Comparison of ENCODE assay signal across 9 cellular contexts in the genomic region with DNA sequence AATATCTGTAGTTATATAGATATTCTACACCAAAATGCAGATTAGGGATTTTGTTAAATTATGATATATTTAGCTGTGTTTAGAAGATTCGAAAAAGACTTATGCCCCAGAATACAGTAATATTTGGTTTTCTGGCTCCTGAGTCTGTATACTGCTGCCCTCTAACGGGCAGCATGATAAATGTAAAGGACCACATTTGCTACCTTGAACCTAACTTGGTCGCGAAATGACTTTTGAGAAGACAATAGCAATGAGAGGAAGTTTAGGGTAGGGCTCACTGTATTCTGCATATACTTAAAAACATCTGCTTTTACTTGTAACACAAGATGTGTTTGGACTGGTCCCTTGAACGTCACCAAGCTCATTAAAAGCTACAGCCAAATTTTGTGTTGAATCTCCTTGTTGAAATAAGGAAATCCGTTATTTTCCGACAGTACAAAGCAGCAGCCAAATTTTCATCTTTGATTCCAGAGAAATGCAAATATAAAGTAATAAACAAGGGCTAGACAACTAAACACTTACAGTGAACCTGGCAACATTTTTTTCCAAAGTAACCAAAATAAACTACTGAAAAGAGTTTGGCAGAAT.
A peak's percentile ranks its signal among the peaks of the same experiment; 100 is the strongest.
DNase-seq lines count a peak whose midpoint lies in the region; ATAC-seq and TF ChIP-seq lines count a peak whose summit lies in the region.
"Had no signal": no experiment of that assay in that cellular context is flagged by ENCODE, and none has a peak within 500 bp of the region (broad histone marks: within the 10 kb centered on the region; RNA-seq: fewer than 3 reads in every experiment).

No MANE protein-coding gene starts in this region.

- H3K4me1 Mint-ChIP-seq in activated T-helper 17 cell treated with anti-CD3 and anti-CD28 coated beads, Interleukin-2, amount 50 U/mL, for 72 hours = no peaks in the 10 kb centered on the region

- WGBS in heart right ventricle, 2 donors = 30 to 31% methylated on average over 7 of the region's 7 CpGs
- 37 to 40% methylated on average over 7 of the region's 7 CpGs for WGBS in sigmoid colon, 2 donors

- ATAC-seq in GM19035 (IDR thresholded peaks at IDR 0.05; ENCODE audit: unreplicated experiment) (peak; percentile 69), heart right ventricle (peak; percentile 47 to 82 (median 71)), GM18858 (IDR thresholded peaks at IDR 0.05; ENCODE audit: unreplicated experiment) (no peak), GM21381 (IDR thresholded peaks at IDR 0.05; ENCODE audit: unreplicated experiment) (no peak)
- peak; percentile 80 for ATAC-seq in activated T-helper 17 cell treated with anti-CD3 and anti-CD28 coated beads, Interleukin-2, amount 50 U/mL, for 72 hours (replicated peaks)

- no peak for TF ChIP-seq POLR2A in sigmoid colon (IDR thresholded peaks at IDR 0.05)

- H3K27ac ChIP-seq in heart right ventricle (no peak overlapping the region), sigmoid colon (no peak overlapping the region)

- no peak for TF ChIP-seq EP300 in sigmoid colon (IDR thresholded peaks at IDR 0.05)

- DNase-seq in CMK (ENCODE audit: low read depth) = peak; percentile 8
- DNase-seq in NCI-H1694 (lab: John Stamatoyannopoulos, UW) = peak; percentile 43
- DNase-seq in heart right ventricle = peak in 1 of 2 donors; percentile 9
- no peak for DNase-seq in sigmoid colon

- no peaks in the 10 kb centered on the region for H3K27me3 ChIP-seq in heart right ventricle
- H3K27me3 ChIP-seq in sigmoid colon = no peaks in the 10 kb centered on the region

- H3K36me3 Mint-ChIP-seq in activated T-helper 17 cell treated with anti-CD3 and anti-CD28 coated beads, Interleukin-2, amount 50 U/mL, for 72 hours (ENCODE audit: low read depth) = peaks cover 5% of the 10 kb centered on the region

- H3K36me3 ChIP-seq in heart right ventricle (peaks cover 0 to 18% (median 0%) of the 10 kb centered on the region in 9 donors), sigmoid colon (peaks cover 0 to 3% (median 0%) of the 10 kb centered on the region in 4 donors)

- no peaks in the 10 kb centered on the region for H3K27me3 Mint-ChIP-seq in activated T-helper 17 cell treated with anti-CD3 and anti-CD28 coated beads, Interleukin-2, amount 50 U/mL, for 72 hours

- H3K4me1 ChIP-seq in heart right ventricle (peaks cover 0 to 22% (median 16%) of the 10 kb centered on the region in 9 donors), sigmoid colon (peaks cover 0 to 5% (median 2%) of the 10 kb centered on the region in 4 donors)

- TF ChIP-seq CTCF in heart right ventricle (IDR thresholded peaks at IDR 0.05) (peak; percentile 40 to 82 (median 72)), sigmoid colon (IDR thresholded peaks at IDR 0.05) (peak; percentile 37 to 63 (median 60))

- intact Hi-C loops in heart right ventricle (cut with DNase I) = loop anchor here (1.0 to 10.0 kb wide), 11 partner anchors 108 to 438 kb away; a partner anchor contains a TSS
- intact Hi-C loops in sigmoid colon (cut with DNase I) = loop anchor here (1.0 to 10.0 kb wide), 4 partner anchors 108 to 358 kb away; a partner anchor contains a TSS

- H3K9me3 Mint-ChIP-seq in activated T-helper 17 cell treated with anti-CD3 and anti-CD28 coated beads, Interleukin-2, amount 50 U/mL, for 72 hours = no peaks in the 10 kb centered on the region
- H3K9me3 Mint-ChIP-seq: T-helper 1 cell treated with Interleukin-12 subunit alpha and Interleukin-12 subunit beta and Interleukin-4 antibody, amounts not matched to agents 30 μg/mL and 1 μg/mL, for 36 hours had no signal

- no peaks in the 10 kb centered on the region for H3K9me3 ChIP-seq in heart right ventricle
- no peaks in the 10 kb centered on the region for H3K9me3 ChIP-seq in sigmoid colon

- no peak overlapping the region for H3K4me3 Mint-ChIP-seq in activated T-helper 17 cell treated with anti-CD3 and anti-CD28 coated beads, Interleukin-2, amount 50 U/mL, for 72 hours
- H3K4me3 Mint-ChIP-seq: T-helper 1 cell treated with Interleukin-12 subunit alpha and Interleukin-12 subunit beta and Interleukin-4 antibody, amounts not matched to agents 30 μg/mL and 1 μg/mL, for 36 hours had no signal

- H3K27ac Mint-ChIP-seq in activated T-helper 17 cell treated with anti-CD3 and anti-CD28 coated beads, Interleukin-2, amount 50 U/mL, for 72 hours = no peak overlapping the region
- H3K27ac Mint-ChIP-seq: T-helper 1 cell treated with Interleukin-12 subunit alpha and Interleukin-12 subunit beta and Interleukin-4 antibody, amounts not matched to agents 30 μg/mL and 1 μg/mL, for 36 hours had no signal

- H3K4me3 ChIP-seq in heart right ventricle (no peak overlapping the region), sigmoid colon (no peak overlapping the region)

Comparison
In these comparisons a context has a peak if more than half of its experiments do, and no peak if none do; other contexts are left out.
1. ATAC-seq: peak in GM19035 (single experiment), activated T-helper 17 cell treated with anti-CD3 and anti-CD28 coated beads, Interleukin-2, amount 50 U/mL, for 72 hours (single experiment) and heart right ventricle (8 of 8); none in GM18858 (single experiment) and GM21381 (single experiment).